Comparison of ENCODE assay signal across 21 cellular contexts in genomic region chr7:45563401-45563800, GRCh38.
"Had no signal": no experiment of that assay in that cellular context is flagged by ENCODE, and none has a peak within 500 bp of the region (broad histone marks: within the 10 kb centered on the region; RNA-seq: fewer than 3 reads in every experiment).

No MANE protein-coding gene starts in this region.

- H3K4me1 Mint-ChIP-seq: activated naive CD8-positive, alpha-beta T cell treated with anti-CD3 and anti-CD28 coated beads for 36 hours; stimulated activated naive B cell treated with anti-CD40 and anti-IgM and Interleukin-4, amounts not matched to agents 10 μg/mL and 1 μg/mL and 100 μg/mL, for 72 hours had no signal

- H3K27ac Mint-ChIP-seq: activated CD8-positive, alpha-beta T cell treated with anti-CD3 and anti-CD28 coated beads, Interleukin-2, amount 10 ng/mL, durations not matched to agents 7 days and 5 days; activated naive CD8-positive, alpha-beta T cell treated with anti-CD3 and anti-CD28 coated beads for 36 hours; natural killer cell treated with Interleukin-12 subunit alpha and Interleukin-12 subunit beta and Interleukin-15 and Interleukin-18, amount 100 ng/mL, for 72 hours; stimulated activated naive B cell treated with anti-CD40 and anti-IgM and Interleukin-4, amounts not matched to agents 10 μg/mL and 1 μg/mL and 100 μg/mL, for 72 hours had no signal

- H3K27me3 ChIP-seq: breast epithelium, neutrophil, pancreas, right lobe of liver, upper lobe of left lung had no signal

- ATAC-seq: activated CD8-positive, alpha-beta T cell treated with anti-CD3 and anti-CD28 coated beads, Interleukin-2, amount 10 ng/mL, durations not matched to agents 7 days and 5 days; natural killer cell treated with Interleukin-12 subunit alpha and Interleukin-12 subunit beta and Interleukin-15 and Interleukin-18, amount 100 ng/mL, for 72 hours; pancreas; right lobe of liver; stimulated activated naive B cell treated with anti-CD40 and anti-IgM and Interleukin-4, amounts not matched to agents 10 μg/mL and 1 μg/mL and 100 μg/mL, for 72 hours had no signal

- DNase-seq: activated CD4-positive, alpha-beta T cell treated with anti-CD3 and anti-CD28 coated beads for 1 hour; activated CD4-positive, alpha-beta T cell treated with anti-CD3 and anti-CD28 coated beads, Interleukin-2, amount 50 U/mL, for 1 hour; activated CD8-positive, alpha-beta T cell treated with anti-CD3 and anti-CD28 coated beads, Interleukin-2, amount 10 ng/mL, durations not matched to agents 7 days and 5 days; activated naive CD4-positive, alpha-beta T cell treated with Interleukin-2 at 50 U/mL for 16 hours; activated naive CD8-positive, alpha-beta T cell treated with anti-CD3 and anti-CD28 coated beads for 36 hours; activated T-cell treated with anti-CD3 and anti-CD28 coated beads, Interleukin-2, amount 50 U/mL, for 48 hours; cortex of kidney; midbrain; right lobe of liver; small intestine; stimulated activated CD8-positive, alpha-beta memory T cell treated with anti-CD3 and anti-CD28 coated beads, Interleukin-4, amount 100 ng/mL, for 48 hours; stimulated activated naive B cell treated with anti-CD40 and anti-IgM and Interleukin-4, amounts not matched to agents 10 μg/mL and 1 μg/mL and 100 μg/mL, for 72 hours; T-helper 1 cell; upper lobe of left lung had no signal

- H3K36me3 Mint-ChIP-seq: activated naive CD8-positive, alpha-beta T cell treated with anti-CD3 and anti-CD28 coated beads for 36 hours; natural killer cell treated with Interleukin-12 subunit alpha and Interleukin-12 subunit beta and Interleukin-15 and Interleukin-18, amount 100 ng/mL, for 72 hours had no signal

- H3K27ac ChIP-seq: breast epithelium, epithelial cell of prostate, neutrophil, pancreas, right lobe of liver, thoracic aorta, upper lobe of left lung had no signal

- H3K36me3 ChIP-seq: breast epithelium, neutrophil, pancreas, right lobe of liver, thoracic aorta, upper lobe of left lung, WERI-Rb-1 had no signal

- H3K9me3 ChIP-seq: pancreas, right lobe of liver, thoracic aorta had no signal

- H3K4me1 ChIP-seq: breast epithelium, pancreas, right lobe of liver had no signal

- H3K4me3 Mint-ChIP-seq: activated CD8-positive, alpha-beta T cell treated with anti-CD3 and anti-CD28 coated beads, Interleukin-2, amount 10 ng/mL, durations not matched to agents 7 days and 5 days; activated naive CD8-positive, alpha-beta T cell treated with anti-CD3 and anti-CD28 coated beads for 36 hours; natural killer cell treated with Interleukin-12 subunit alpha and Interleukin-12 subunit beta and Interleukin-15 and Interleukin-18, amount 100 ng/mL, for 72 hours; stimulated activated naive B cell treated with anti-CD40 and anti-IgM and Interleukin-4, amounts not matched to agents 10 μg/mL and 1 μg/mL and 100 μg/mL, for 72 hours had no signal

- H3K4me3 ChIP-seq: breast epithelium, pancreas, right lobe of liver, thoracic aorta, upper lobe of left lung had no signal

- H3K9me3 Mint-ChIP-seq: natural killer cell treated with Interleukin-12 subunit alpha and Interleukin-12 subunit beta and Interleukin-15 and Interleukin-18, amount 100 ng/mL, for 72 hours had no signal
